Comparison of ENCODE assay signal across 8 cellular contexts in genomic region chr13:31043891-31044657, GRCh38.
A peak's percentile ranks its signal among the peaks of the same experiment; 100 is the strongest.
DNase-seq lines count a peak whose midpoint lies in the region; ATAC-seq, FAIRE-seq and TF ChIP-seq lines count a peak whose summit lies in the region.

No MANE protein-coding gene starts in this region.

- H3K27me3 Mint-ChIP-seq in osteocyte (ENCODE audit: unreplicated experiment), result peaks cover 2% of the 10 kb centered on the region

- H3K9me3 ChIP-seq in SJSA1 (replicated peaks) (no peaks in the 10 kb centered on the region), tibial artery (no peaks in the 10 kb centered on the region)

- DNase-seq in H54 (ENCODE audit: insufficient read length, low spot score) (peak; percentile 35), M059J (ENCODE audit: low read depth) (peak; percentile 73), SJSA1 (ENCODE audit: low read depth in 1 of 2, low spot score in 2 of 2) (peak; percentile 61 to 73), foreskin keratinocyte (peak; percentile 43 to 66), osteocyte (ENCODE audit: extremely low spot score, unreplicated experiment) (peak; percentile 93), tibial artery (peak; percentile 71 to 86)
- DNase-seq in activated effector memory CD4-positive, alpha-beta T cell treated with anti-CD3 and anti-CD28 coated beads, Interleukin-2, amount 50 U/mL, for 16 hours, result peak; percentile 93

- H3K27ac Mint-ChIP-seq in osteocyte (ENCODE audit: unreplicated experiment), result no peak overlapping the region

- H3K4me1 ChIP-seq in SJSA1 (replicated peaks) (peaks cover 27% of the 10 kb centered on the region), foreskin keratinocyte (peaks cover 27% of the 10 kb centered on the region), tibial artery (peaks cover 0 to 21% (median 14%) of the 10 kb centered on the region in 4 donors)

- peak overlapping the region; percentile 84; the same call in 1 of the 2 replicates for H3K27ac ChIP-seq in SJSA1
- no peak overlapping the region for H3K27ac ChIP-seq in foreskin keratinocyte
- H3K27ac ChIP-seq in tibial artery, result no peak overlapping the region

- H3K4me1 Mint-ChIP-seq in osteocyte (ENCODE audit: unreplicated experiment), result peaks cover 24% of the 10 kb centered on the region

- H3K36me3 Mint-ChIP-seq in osteocyte (ENCODE audit: unreplicated experiment), result no peaks in the 10 kb centered on the region

- no peak for TF ChIP-seq POLR2A in H54 (IDR thresholded peaks at IDR 0.05; ENCODE audit: low read depth, low read length)

- no peaks in the 10 kb centered on the region for H3K9me3 Mint-ChIP-seq in osteocyte (ENCODE audit: unreplicated experiment)

- TF ChIP-seq CTCF in foreskin keratinocyte (conservative IDR thresholded peaks at IDR 0.05), result peak; percentile 97
- TF ChIP-seq CTCF in osteocyte (IDR thresholded peaks at IDR 0.05), result peak; percentile 97
- TF ChIP-seq CTCF in tibial artery (IDR thresholded peaks at IDR 0.05), result peak; percentile 93 to 97

- intact Hi-C loops in tibial artery (cut with DNase I; ENCODE audit: low total_unique reads), result loop anchor here (5.0 to 10.0 kb wide), 4 partner anchors 239 to 909 kb away; partner anchors contain the start of gene HMGB1

- peak; percentile 69 for FAIRE-seq in G401.6 (lab: Jason Lieb, UNC)
- FAIRE-seq in H54 (lab: Jason Lieb, UNC), result no peak

- H3K4me3 ChIP-seq in SJSA1 (no peak overlapping the region), tibial artery (no peak overlapping the region)

- peak; percentile 63 for ATAC-seq in foreskin keratinocyte

- H3K27me3 ChIP-seq in SJSA1 (replicated peaks) (no peaks in the 10 kb centered on the region), foreskin keratinocyte (no peaks in the 10 kb centered on the region), tibial artery (peaks cover 0 to 2% of the 10 kb centered on the region in 2 donors)

- H3K36me3 ChIP-seq in SJSA1 (no peaks in the 10 kb centered on the region), tibial artery (no peaks in the 10 kb centered on the region)

- no peak overlapping the region for H3K4me3 Mint-ChIP-seq in osteocyte (ENCODE audit: unreplicated experiment)

Comparison
In these comparisons a context has a peak if more than half of its experiments do, and no peak if none do; other contexts are left out.
1. DNase-seq: peak in every context shown above with its lines; median percentile 93 in activated effector memory CD4-positive, alpha-beta T cell treated with anti-CD3 and anti-CD28 coated beads, Interleukin-2, amount 50 U/mL, for 16 hours; 93 in osteocyte; 78 in tibial artery; 73 in M059J; 67 in SJSA1; 54 in foreskin keratinocyte; 35 in H54.